14 cellular contexts compared by ENCODE assay signal in the genomic region with DNA sequence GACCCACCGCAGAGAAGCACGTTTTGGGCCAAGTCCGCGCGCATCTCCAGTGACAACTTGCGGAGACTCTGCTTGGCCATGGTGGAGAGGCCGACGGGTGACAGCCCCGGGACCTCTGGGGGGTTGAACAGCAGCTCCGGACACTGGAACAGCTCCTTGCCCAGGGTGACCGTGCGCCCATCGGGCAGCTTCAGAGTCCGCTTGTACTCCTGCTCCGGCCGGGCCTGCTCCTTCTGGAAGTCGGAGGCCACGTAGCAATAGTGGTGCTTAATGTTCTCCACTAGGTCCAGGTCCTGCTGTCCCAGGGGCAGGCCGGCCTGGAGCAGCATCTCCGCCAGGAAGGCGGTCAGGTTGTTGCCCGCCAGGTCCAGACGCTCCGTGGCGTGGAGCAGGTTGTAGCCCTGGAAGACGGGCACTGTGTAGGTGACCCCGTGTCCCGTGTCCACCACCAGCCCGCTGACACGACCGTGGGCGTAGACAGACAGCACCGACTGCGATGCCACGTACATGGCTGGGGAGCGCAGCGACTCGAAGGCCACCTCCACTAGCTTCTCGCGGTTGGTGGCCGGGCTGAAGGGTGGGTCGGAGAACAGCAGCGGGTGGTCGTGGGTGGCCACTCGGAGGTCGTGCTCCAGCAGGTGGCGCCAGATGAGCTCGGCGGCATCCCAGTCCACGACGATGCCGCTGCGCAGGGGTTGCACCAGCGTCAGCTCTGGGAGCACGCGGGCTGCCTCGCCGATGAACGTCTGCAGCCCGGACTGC. TPM values are rescaled to one million over a fixed set of nuclear protein-coding genes. Genes with fewer than 3 reads are reported as not detected.
DNase-seq lines count a peak whose midpoint lies in the region; ATAC-seq, FAIRE-seq and TF ChIP-seq lines count a peak whose summit lies in the region.
"Had no signal": no experiment of that assay in that cellular context is flagged by ENCODE, and none has a peak within 500 bp of the region (broad histone marks: within the 10 kb centered on the region; RNA-seq: fewer than 3 reads in every experiment).

No MANE protein-coding gene starts in this region.

- H3K18ac ChIP-seq in H1 (ENCODE audit: extremely low read depth, low read length) (no peak overlapping the region), mesenchymal stem cell (ENCODE audit: low read depth in 1 of 2, low read length in 2 of 2) (no peak overlapping the region)

- TF ChIP-seq EP300 in H1 (IDR thresholded peaks at IDR 0.05; ENCODE audit: borderline replicate concordance in 1 of 2, low read depth in 2 of 2, low read length in 2 of 2): no peak

- no peak overlapping the region for H3K27ac Mint-ChIP-seq in endothelial cell (ENCODE audit: unreplicated experiment)

- H4K91ac ChIP-seq in H1 (replicated peaks; ENCODE audit: insufficient read length, low read length): no peak overlapping the region
- no peak overlapping the region for H4K91ac ChIP-seq in mesenchymal stem cell (ENCODE audit: low read length)

- H2BK20ac ChIP-seq in H1 (ENCODE audit: low read length): no peak overlapping the region

- H3K36me3 ChIP-seq in MM.1S (replicated peaks; ENCODE audit: insufficient read depth, low read length) (no peaks in the 10 kb centered on the region), H1 (ENCODE audit: control insufficient read depth in 2 of 4, insufficient read depth in 4 of 4, low read length in 3 of 4) (no peaks in the 10 kb centered on the region), body of pancreas (replicated peaks in 1 of 2; ENCODE audit: insufficient read depth in 1 of 2, low read depth in 2 of 2) (no peaks in the 10 kb centered on the region), mesenchymal stem cell (ENCODE audit: control insufficient read depth in 1 of 2, insufficient read depth in 2 of 2, low read depth in 1 of 2, low read length in 2 of 2) (no peaks in the 10 kb centered on the region)
- H3K36me3 ChIP-seq: BLaER1 treated with 17β-estradiol and CSF1 and Interleukin-3, amounts not matched to agents 10 nM and 100 nM had no signal

- peaks cover 50% of the 10 kb centered on the region for H3K9me3 Mint-ChIP-seq in endothelial cell (ENCODE audit: unreplicated experiment)

- no peak for FAIRE-seq in H1 (lab: Jason Lieb, UNC)
- FAIRE-seq: keratinocyte had no signal

- H3K4me1 ChIP-seq in MM.1S (ENCODE audit: low read length) (no peaks in the 10 kb centered on the region), H1 (replicated peaks in 1 of 4; ENCODE audit: control insufficient read depth in 3 of 4, insufficient read depth in 4 of 4, low read length in 3 of 4) (no peaks in the 10 kb centered on the region), body of pancreas (no peaks in the 10 kb centered on the region), mesenchymal stem cell (ENCODE audit: control insufficient read depth, insufficient read depth, low read depth, low read length) (no peaks in the 10 kb centered on the region)

- H2BK120ac ChIP-seq in H1 (replicated peaks; ENCODE audit: low read depth, low read length): no peak overlapping the region
- H2BK120ac ChIP-seq in mesenchymal stem cell (ENCODE audit: low read depth, low read length): no peak overlapping the region

- H2AK5ac ChIP-seq in H1 (ENCODE audit: low read depth, low read length) (no peak overlapping the region), mesenchymal stem cell (ENCODE audit: low read length, severe bottlenecking) (no peak overlapping the region)

- H3K9me2 ChIP-seq in MM.1S (replicated peaks; ENCODE audit: insufficient read depth, low read length): no peaks in the 10 kb centered on the region

- H3K27ac ChIP-seq in MM.1S (ENCODE audit: low read length): no peak overlapping the region
- H3K27ac ChIP-seq in H1 (ENCODE audit: low read depth, low read length): no peak overlapping the region
- H3K27ac ChIP-seq in body of pancreas: no peak overlapping the region
- H3K27ac ChIP-seq in substantia nigra (ENCODE audit: low read depth, low read length, poor library complexity, severe bottlenecking): no peak overlapping the region
- H3K27ac ChIP-seq in mesenchymal stem cell (ENCODE audit: low read length, poor library complexity, severe bottlenecking): no peak overlapping the region
- H3K27ac ChIP-seq: BLaER1 treated with 17β-estradiol and CSF1 and Interleukin-3, amounts not matched to agents 10 nM and 100 nM had no signal

- H3K36me3 Mint-ChIP-seq in endothelial cell (ENCODE audit: low read depth, unreplicated experiment): peaks cover 28% of the 10 kb centered on the region

- H3K9me3 ChIP-seq in MM.1S (replicated peaks; ENCODE audit: insufficient read depth, low read length): no peaks in the 10 kb centered on the region
- H3K9me3 ChIP-seq in H1 (ENCODE audit: insufficient read depth in 2 of 2, low read depth in 1 of 2, low read length in 1 of 2): peaks cover 7 to 15% of the 10 kb centered on the region in 2 experiments; a peak in 2 of 4 replicates
- no peaks in the 10 kb centered on the region for H3K9me3 ChIP-seq in body of pancreas
- no peaks in the 10 kb centered on the region for H3K9me3 ChIP-seq in mesenchymal stem cell (ENCODE audit: control insufficient read depth, low read length)
- H3K9me3 ChIP-seq: BLaER1 treated with 17β-estradiol and CSF1 and Interleukin-3, amounts not matched to agents 10 nM and 100 nM had no signal

- H4K8ac ChIP-seq in H1 (ENCODE audit: extremely low read depth, insufficient read depth, low read length) (peak overlapping the region; percentile 80; the same call in 1 of the 2 replicates), mesenchymal stem cell (ENCODE audit: low read length) (no peak overlapping the region)

- TF ChIP-seq POLR2A in H1 (IDR thresholded peaks at IDR 0.05; ENCODE audit: control extremely low read depth in 1 of 2, low read depth in 2 of 2, low read length in 2 of 2) (no peak), body of pancreas (IDR thresholded peaks at IDR 0.05) (no peak)

- H3K79me1 ChIP-seq in H1 (ENCODE audit: low read depth, low read length) (no peaks in the 10 kb centered on the region), mesenchymal stem cell (replicated peaks; ENCODE audit: low read length, poor library complexity, severe bottlenecking) (no peaks in the 10 kb centered on the region)

- H2BK5ac ChIP-seq in H1 (ENCODE audit: low read depth, low read length) (no peak overlapping the region), mesenchymal stem cell (ENCODE audit: low read depth, low read length, poor library complexity, severe bottlenecking) (no peak overlapping the region)

- H3K4me3 Mint-ChIP-seq in endothelial cell (ENCODE audit: unreplicated experiment): no peak overlapping the region

- peak; percentile 13 for DNase-seq in stimulated activated CD4-positive, alpha-beta T cell treated with anti-CD3 and anti-CD28 coated beads, Interleukin-4, amount 100 ng/mL, for 1 hour
- DNase-seq in stimulated activated CD4-positive, alpha-beta T cell treated with anti-CD3 and anti-CD28 coated beads, Interleukin-1b, Interleukin-23, amount 100 ng/mL, for 48 hours: no peak
- DNase-seq in MM.1S (no peak), H1 (ENCODE audit: low read depth in 1 of 2, low spot score in 2 of 2) (peak; percentile 15 to 65), body of pancreas (no peak), substantia nigra (lab: John Stamatoyannopoulos, UW) (no peak), mesenchymal stem cell (no peak), endothelial cell (ENCODE audit: low spot score) (no peak)
- DNase-seq: aorta, GF-D8, NCI-H1417 treated with DMSO at 0.1 percent for 48 hours had no signal

- H3K23ac ChIP-seq in H1 (ENCODE audit: insufficient read length) (no peak overlapping the region), mesenchymal stem cell (ENCODE audit: low read length in 2 of 2) (no peak overlapping the region)

- H4K20me1 ChIP-seq in MM.1S (ENCODE audit: insufficient read depth, low read length) (no peaks in the 10 kb centered on the region), H1 (replicated peaks in 1 of 2; ENCODE audit: control insufficient read depth in 1 of 2, insufficient read depth in 2 of 2, low read length in 2 of 2) (no peaks in the 10 kb centered on the region)
- H4K20me1 ChIP-seq: BLaER1 treated with 17β-estradiol and CSF1 and Interleukin-3, amounts not matched to agents 10 nM and 100 nM had no signal

- H2BK12ac ChIP-seq in H1 (ENCODE audit: low read depth, low read length): no peak overlapping the region
- no peak overlapping the region for H2BK12ac ChIP-seq in mesenchymal stem cell (ENCODE audit: low read length in 2 of 2)

- POLR2A ChIA-PET in H1 (lab: Charles Lee; ENCODE audit: partially characterized antibody): no interaction called here

- peaks cover 14% of the 10 kb centered on the region for H3K27me3 ChIP-seq in MM.1S (replicated peaks; ENCODE audit: insufficient read depth, low read length)
- no peaks in the 10 kb centered on the region; a peak in 1 of 7 replicates for H3K27me3 ChIP-seq in H1 (replicated peaks in 1 of 4; ENCODE audit: control insufficient read depth in 3 of 4, extremely low read depth in 1 of 4, insufficient read depth in 3 of 4, low read length in 3 of 4)
- H3K27me3 ChIP-seq in body of pancreas: no peaks in the 10 kb centered on the region
- H3K27me3 ChIP-seq in mesenchymal stem cell (ENCODE audit: control insufficient read depth in 1 of 2, insufficient read depth in 1 of 2, low read length in 2 of 2): peaks cover 0 to 11% of the 10 kb centered on the region in 2 experiments

- H4K5ac ChIP-seq in H1 (ENCODE audit: insufficient read length, low read depth, low read length): no peak overlapping the region

- H3K4me3 ChIP-seq in MM.1S (ENCODE audit: low read length) (no peak overlapping the region), H1 (ENCODE audit: extremely low read depth in 1 of 4, insufficient read depth in 2 of 4, low read depth in 3 of 4, low read length in 4 of 4) (no peak overlapping the region), body of pancreas (no peak overlapping the region), mesenchymal stem cell (ENCODE audit: insufficient read depth in 1 of 2, low read depth in 1 of 2, low read length in 2 of 2) (no peak overlapping the region)
- H3K4me3 ChIP-seq: BLaER1 treated with 17β-estradiol and CSF1 and Interleukin-3, amounts not matched to agents 10 nM and 100 nM had no signal

- whole genome bisulfite sequencing in H1 (ENCODE audit: extremely low coverage in 1 of 2, insufficient coverage in 1 of 2, insufficient read length in 1 of 2, insufficient replicate concordance in 2 of 2, low coverage in 1 of 2, low lambda C conversion rate in 2 of 2, missing lambda C conversion rate in 1 of 2), 2 experiments: 84% methylated on average over 60 of the region's 60 CpGs; no CpG with 5 or more reads in 1 of the 2 experiments
- WGBS in body of pancreas, 2 donors: 5 to 42% methylated on average over 8 to 11 of the region's 60 CpGs
- WGBS in mesenchymal stem cell: 89% methylated on average over 60 of the region's 60 CpGs

- CTCF ChIA-PET in H1 (lab: Charles Lee; ENCODE audit: partially characterized antibody): interaction anchor here (0.6 to 1.9 kb wide), 9 partner anchors 9 to 288 kb away, joined by 3 to 8 read pairs (median 3); no protein-coding TSS in a partner anchor

- H2BK15ac ChIP-seq in H1 (ENCODE audit: low read length) (no peak overlapping the region), mesenchymal stem cell (ENCODE audit: low read depth, poor library complexity, severe bottlenecking) (no peak overlapping the region)

- intact Hi-C loops in body of pancreas (cut with DNase I): no loop called here

- no peaks in the 10 kb centered on the region for H3F3A ChIP-seq in MM.1S (ENCODE audit: insufficient read depth, low read length)

- H3K4ac ChIP-seq in H1 (replicated peaks; ENCODE audit: insufficient read length, low read depth, low read length) (no peak overlapping the region), mesenchymal stem cell (ENCODE audit: low read depth in 1 of 2, low read length in 2 of 2) (no peak overlapping the region)

- TF ChIP-seq CTCF in MM.1S (IDR thresholded peaks at IDR 0.05; ENCODE audit: low read length): 0 out of 2 replicates have a peak, but pooled peaks have one; percentile 6
- peak; percentile 44 to 86 (median 72); a peak in 3 of 4 replicates for TF ChIP-seq CTCF in H1 (IDR thresholded peaks at IDR 0.05; ENCODE audit: control extremely low read depth in 1 of 3, insufficient read depth in 1 of 3, low read depth in 1 of 3, low read length in 3 of 3)
- TF ChIP-seq CTCF in body of pancreas (IDR thresholded peaks at IDR 0.05): no peak
- TF ChIP-seq CTCF in endothelial cell (IDR thresholded peaks at IDR 0.05; ENCODE audit: unreplicated experiment): no peak

- no peak for ATAC-seq in body of pancreas

- H3K23me2 ChIP-seq in H1 (ENCODE audit: low read depth, low read length): no peaks in the 10 kb centered on the region

- H3K79me2 ChIP-seq in MM.1S (ENCODE audit: low read length) (no peaks in the 10 kb centered on the region), H1 (ENCODE audit: control insufficient read depth in 1 of 2, insufficient read depth in 2 of 2, low read length in 2 of 2) (no peaks in the 10 kb centered on the region)

- H3K56ac ChIP-seq in H1 (replicated peaks; ENCODE audit: insufficient read length, low read depth, low read length): no peak overlapping the region

- peak; percentile 66 to 71 for TF ChIP-seq RAD21 in H1 (IDR thresholded peaks at IDR 0.05 in 1 of 2, conservative IDR thresholded peaks at IDR 0.05 in 1 of 2; ENCODE audit: low read depth in 2 of 2, low read length in 2 of 2)

- H2AFZ ChIP-seq in MM.1S (ENCODE audit: low read length) (no peak overlapping the region), H1 (ENCODE audit: low read length) (no peak overlapping the region), mesenchymal stem cell (ENCODE audit: low read depth, low read length) (no peak overlapping the region)

- no peak overlapping the region for H3K9ac ChIP-seq in MM.1S (ENCODE audit: low read length)
- H3K9ac ChIP-seq in H1 (replicated peaks in 1 of 4; ENCODE audit: extremely low read depth in 1 of 4, low read depth in 3 of 4, low read length in 3 of 4): no peak overlapping the region
- no peak overlapping the region for H3K9ac ChIP-seq in mesenchymal stem cell (ENCODE audit: low read length)
- H3K9ac ChIP-seq: BLaER1 treated with 17β-estradiol and CSF1 and Interleukin-3, amounts not matched to agents 10 nM and 100 nM had no signal

- peaks cover 28% of the 10 kb centered on the region for H3K27me3 Mint-ChIP-seq in endothelial cell (ENCODE audit: unreplicated experiment)

- no peak overlapping the region for H3K4me2 ChIP-seq in MM.1S (ENCODE audit: low read depth, low read length)
- H3K4me2 ChIP-seq in H1 (ENCODE audit: insufficient read depth in 1 of 2, low read depth in 2 of 2, low read length in 2 of 2): no peak overlapping the region
- no peak overlapping the region for H3K4me2 ChIP-seq in mesenchymal stem cell (ENCODE audit: low read length, poor library complexity, severe bottlenecking)
- H3K4me2 ChIP-seq: BLaER1 treated with 17β-estradiol and CSF1 and Interleukin-3, amounts not matched to agents 10 nM and 100 nM had no signal

- H3K4me1 Mint-ChIP-seq in endothelial cell (ENCODE audit: unreplicated experiment): no peaks in the 10 kb centered on the region

- H3K14ac ChIP-seq in H1 (ENCODE audit: insufficient read length) (no peak overlapping the region), mesenchymal stem cell (ENCODE audit: low read length in 2 of 2) (no peak overlapping the region)

RNA-seq across cellular contexts. Expression of a gene that starts 0.7 kb away (rescaled TPM):
- not detected in 2 replicates for total RNA-seq in H1 (2021; fragmentation: NEBNext Ultra II Directional; extraction: Animal tissue kit (Norgen Biotek cat#: 25700))
- polyA plus RNA-seq in H1 (2011; rRNA removed): not detected in 2 replicates
- not detected for polyA plus RNA-seq in H1 (2011; cell fraction: cytosol; rRNA removed)
- not detected for polyA plus RNA-seq in H1 (2011; cell fraction: nucleus; rRNA removed)
- polyA plus RNA-seq in H1 (2012, experiment 1 of 2): not detected in 4 replicates
- not detected for polyA plus RNA-seq in H1 (2012, experiment 2 of 2)
- polyA plus RNA-seq in H1 (2013, experiment 1 of 2): not detected
- not detected for polyA plus RNA-seq in H1 (2013, experiment 2 of 2)
- not detected in 2 replicates for polyA minus RNA-seq in H1 (2011; rRNA and poly(A)+ RNA removed)
- not detected for polyA minus RNA-seq in H1 (2011; cell fraction: cytosol; rRNA and poly(A)+ RNA removed)
- polyA minus RNA-seq in H1 (2011; cell fraction: nucleus; rRNA and poly(A)+ RNA removed): not detected
- not detected for total RNA-seq in body of pancreas
- polyA plus RNA-seq in mesenchymal stem cell (2013, experiment 1 of 2): not detected
- not detected for polyA plus RNA-seq in mesenchymal stem cell (2013, experiment 2 of 2)
- not detected for total RNA-seq in endothelial cell (ENCODE audit: unreplicated experiment)
- total RNA-seq: aorta, fibroblast of villous mesenchyme had no signal
- polyA plus RNA-seq: aorta, keratinocyte had no signal

RNA-seq across cellular contexts. Expression of a gene that starts 23.6 kb away (rescaled TPM):
- not detected in 2 replicates for total RNA-seq in H1 (2021; fragmentation: NEBNext Ultra II Directional; extraction: Animal tissue kit (Norgen Biotek cat#: 25700))
- polyA plus RNA-seq in H1 (2011; rRNA removed): not detected in 2 replicates
- polyA plus RNA-seq in H1 (2011; cell fraction: cytosol; rRNA removed): not detected
- not detected for polyA plus RNA-seq in H1 (2011; cell fraction: nucleus; rRNA removed)
- not detected in 4 replicates for polyA plus RNA-seq in H1 (2012, experiment 1 of 2)
- polyA plus RNA-seq in H1 (2012, experiment 2 of 2): not detected
- polyA plus RNA-seq in H1 (2013, experiment 1 of 2): not detected
- polyA plus RNA-seq in H1 (2013, experiment 2 of 2): not detected
- not detected in 2 replicates for polyA minus RNA-seq in H1 (2011; rRNA and poly(A)+ RNA removed)
- polyA minus RNA-seq in H1 (2011; cell fraction: cytosol; rRNA and poly(A)+ RNA removed): not detected
- not detected for polyA minus RNA-seq in H1 (2011; cell fraction: nucleus; rRNA and poly(A)+ RNA removed)
- total RNA-seq in body of pancreas: not detected
- not detected for polyA plus RNA-seq in mesenchymal stem cell (2013, experiment 1 of 2)
- polyA plus RNA-seq in mesenchymal stem cell (2013, experiment 2 of 2): not detected
- not detected for total RNA-seq in endothelial cell (ENCODE audit: unreplicated experiment)
- total RNA-seq: aorta, fibroblast of villous mesenchyme had no signal
- polyA plus RNA-seq: aorta, keratinocyte had no signal

Comparison
In these comparisons a context has a peak if more than half of its experiments do, and no peak if none do; other contexts are left out.
1. DNase-seq: peak in stimulated activated CD4-positive, alpha-beta T cell treated with anti-CD3 and anti-CD28 coated beads, Interleukin-4, amount 100 ng/mL, for 1 hour (single experiment) and H1 (2 of 2); none in stimulated activated CD4-positive, alpha-beta T cell treated with anti-CD3 and anti-CD28 coated beads, Interleukin-1b, Interleukin-23, amount 100 ng/mL, for 48 hours (single experiment), MM.1S (single experiment), body of pancreas (0 of 4), substantia nigra (0 of 49), mesenchymal stem cell (single experiment) and endothelial cell (single experiment).
2. CTCF ChIP-seq: peak in MM.1S (single experiment) and H1 (3 of 3); none in body of pancreas (0 of 7) and endothelial cell (single experiment).